8 cellular contexts compared by ENCODE assay signal in genomic region chr3:126084667-126085180, GRCh38. TPM values are rescaled to one million over a fixed set of nuclear protein-coding genes. Genes with fewer than 3 reads are reported as not detected.
DNase-seq lines count a peak whose midpoint lies in the region; TF ChIP-seq lines count a peak whose summit lies in the region.

No MANE protein-coding gene starts in this region.

- H3F3A ChIP-seq in PC-9 (ENCODE audit: insufficient read depth, low read depth) = peaks cover 26% of the 10 kb centered on the region; the same call in 1 of the 2 replicates

- POLR2A ChIA-PET in PC-9 (lab: Charles Lee; ENCODE audit: unreplicated experiment) = interaction anchor here (0.6 kb wide), 1 partner anchor 95 kb away, joined by 5 read pairs; no protein-coding TSS in a partner anchor

- H3K9ac ChIP-seq in parathyroid adenoma = no peak overlapping the region

- H3K9me3 ChIP-seq in PC-9 (ENCODE audit: insufficient read depth, low read depth) = no peaks in the 10 kb centered on the region; the same call in none of the 2 replicates
- H3K9me3 ChIP-seq in parathyroid adenoma (ENCODE audit: control insufficient read depth, low read length) = no peaks in the 10 kb centered on the region

- H3K36me3 ChIP-seq in PC-9 (ENCODE audit: low read depth) (no peaks in the 10 kb centered on the region), parathyroid adenoma (ENCODE audit: control insufficient read depth, insufficient read depth, low read length) (no peaks in the 10 kb centered on the region)

- H3K4me2 ChIP-seq in PC-9 = peak overlapping the region; percentile 84
- peak overlapping the region; percentile 91 for H3K4me2 ChIP-seq in parathyroid adenoma (ENCODE audit: low read length)

- H4K20me1 ChIP-seq in PC-9 (ENCODE audit: insufficient read depth) = no peaks in the 10 kb centered on the region

- intact Hi-C loops in PC-9 (cut with micrococcal nuclease; ENCODE audit: unreplicated experiment) = loop anchor here (1.0 to 5.0 kb wide), 4 partner anchors 94 to 156 kb away; no protein-coding TSS in a partner anchor

- H3K9me2 ChIP-seq in PC-9 (ENCODE audit: insufficient read depth) = no peaks in the 10 kb centered on the region

- DNase-seq in ELF-1 (ENCODE audit: low read depth, low spot score) = peak; percentile 40
- DNase-seq in PC-9 = no peak
- DNase-seq in epithelial cell of proximal tubule (ENCODE audit: low read depth) = no peak
- DNase-seq in AML-193 (lab: John Stamatoyannopoulos, UW) = no peak
- no peak for DNase-seq in NCI-H748 treated with DMSO at 0.1 percent for 48 hours (lab: John Stamatoyannopoulos, UW)
- no peak for DNase-seq in SW 1271 (lab: John Stamatoyannopoulos, UW)
- DNase-seq in GOT3 (lab: John Stamatoyannopoulos, UW) = no peak

- no peaks in the 10 kb centered on the region for H3K79me2 ChIP-seq in PC-9 (ENCODE audit: low read depth)
- H3K79me2 ChIP-seq in parathyroid adenoma = no peaks in the 10 kb centered on the region

- no peaks in the 10 kb centered on the region for H3K27me3 ChIP-seq in PC-9 (ENCODE audit: insufficient read depth, low read depth)
- H3K27me3 ChIP-seq in parathyroid adenoma (ENCODE audit: control insufficient read depth, insufficient read depth, low read length) = no peaks in the 10 kb centered on the region

- H3K27ac ChIP-seq in PC-9 (no peak overlapping the region), parathyroid adenoma (peak overlapping the region; percentile 72)

- peak overlapping the region; percentile 85 for H2AFZ ChIP-seq in PC-9
- peak overlapping the region; percentile 89 for H2AFZ ChIP-seq in parathyroid adenoma

- CTCF ChIA-PET in PC-9 (lab: Charles Lee) = interaction anchor here (0.9 kb wide), 1 partner anchor 113 kb away, joined by 3 read pairs; no protein-coding TSS in a partner anchor

- no TSS peak for BruUV-seq in PC-9 (replicated peaks; lab: Mats Ljungman, UMichigan)

- H3K4me3 ChIP-seq in PC-9 (peak overlapping the region; percentile 83), epithelial cell of proximal tubule (ENCODE audit: low read depth, low read length) (peak overlapping the region; percentile 72), parathyroid adenoma (ENCODE audit: low read depth, low read length) (peak overlapping the region; percentile 72)

- peaks cover 23% of the 10 kb centered on the region for H3K4me1 ChIP-seq in PC-9 (replicated peaks; ENCODE audit: insufficient read depth)
- peaks cover 2% of the 10 kb centered on the region for H3K4me1 ChIP-seq in parathyroid adenoma

- TF ChIP-seq CTCF in PC-9 (conservative IDR thresholded peaks at IDR 0.05) (no peak), epithelial cell of proximal tubule (conservative IDR thresholded peaks at IDR 0.05; ENCODE audit: low read depth, low read length) (no peak), parathyroid adenoma (IDR thresholded peaks at IDR 0.05) (no peak)

RNA-seq across cellular contexts. Expression of gene SLC41A3, which starts 0.8 kb away (rescaled TPM):
- 59.2 and 67.0 TPM in 2 replicates for total RNA-seq in PC-9 (2021)
- total RNA-seq in epithelial cell of proximal tubule = 25.5 and 41.6 TPM in 2 replicates
